17 cellular contexts compared by ENCODE assay signal in genomic region chr11:47711816-47712215, GRCh38. TPM values are rescaled to one million over a fixed set of nuclear protein-coding genes. Genes with fewer than 3 reads are reported as not detected.
DNase-seq lines count a peak whose midpoint lies in the region; ATAC-seq and TF ChIP-seq lines count a peak whose summit lies in the region.
"Had no signal": no experiment of that assay in that cellular context is flagged by ENCODE, and none has a peak within 500 bp of the region (broad histone marks: within the 10 kb centered on the region; RNA-seq: fewer than 3 reads in every experiment).

No MANE protein-coding gene starts in this region.

- no peak for TF ChIP-seq POLR2A in gastroesophageal sphincter (IDR thresholded peaks at IDR 0.05)

- peaks cover 4% of the 10 kb centered on the region for H3K36me3 Mint-ChIP-seq in activated naive CD4-positive, alpha-beta T cell treated with anti-CD3 and anti-CD28 coated beads, Interleukin-2, amount 50 U/mL, for 24 hours

- H3K27me3 ChIP-seq in gastroesophageal sphincter: no peaks in the 10 kb centered on the region
- H3K27me3 ChIP-seq: BLaER1 had no signal

- peaks cover 0 to 7% of the 10 kb centered on the region in 2 donors for H3K36me3 ChIP-seq in gastroesophageal sphincter

- no peaks in the 10 kb centered on the region for H3K27me3 Mint-ChIP-seq in activated naive CD4-positive, alpha-beta T cell treated with anti-CD3 and anti-CD28 coated beads, Interleukin-2, amount 50 U/mL, for 24 hours
- H3K27me3 Mint-ChIP-seq: B cell; CD4-positive, CD25-positive, alpha-beta regulatory T cell had no signal

- TF ChIP-seq CTCF in gastroesophageal sphincter (IDR thresholded peaks at IDR 0.05): no peak

- H3K4me1 Mint-ChIP-seq in activated naive CD4-positive, alpha-beta T cell treated with anti-CD3 and anti-CD28 coated beads, Interleukin-2, amount 50 U/mL, for 24 hours: peaks cover 15% of the 10 kb centered on the region

- TF ChIP-seq EP300 in gastroesophageal sphincter (IDR thresholded peaks at IDR 0.05): no peak

- no peak overlapping the region for H3K4me3 Mint-ChIP-seq in activated naive CD4-positive, alpha-beta T cell treated with anti-CD3 and anti-CD28 coated beads, Interleukin-2, amount 50 U/mL, for 24 hours
- H3K4me3 Mint-ChIP-seq: B cell; CD8-positive, alpha-beta T cell had no signal

- no peaks in the 10 kb centered on the region for H3K9me3 ChIP-seq in gastroesophageal sphincter
- H3K9me3 ChIP-seq: Caco-2 had no signal

- H3K4me1 ChIP-seq in gastroesophageal sphincter: peaks cover 0 to 16% (median 0%) of the 10 kb centered on the region in 3 donors
- H3K4me1 ChIP-seq: Caco-2 had no signal

- H3K9me3 Mint-ChIP-seq in activated naive CD4-positive, alpha-beta T cell treated with anti-CD3 and anti-CD28 coated beads, Interleukin-2, amount 50 U/mL, for 24 hours: no peaks in the 10 kb centered on the region
- H3K9me3 Mint-ChIP-seq: CD4-positive, CD25-positive, alpha-beta regulatory T cell; CD8-positive, alpha-beta T cell had no signal

- H3K27ac ChIP-seq in gastroesophageal sphincter: no peak overlapping the region
- H3K27ac ChIP-seq: 22Rv1, BLaER1, C4-2B, GM23248 had no signal

- WGBS in gastroesophageal sphincter (ENCODE audit: low coverage in 1 of 2), 2 donors: 70 to 82% methylated on average over 2 to 3 of the region's 5 CpGs

- ATAC-seq in GM21723 (IDR thresholded peaks at IDR 0.05; ENCODE audit: unreplicated experiment) (no peak), gastroesophageal sphincter (no peak)
- ATAC-seq: CD8-positive, alpha-beta T cell had no signal

- H3K27ac Mint-ChIP-seq in activated naive CD4-positive, alpha-beta T cell treated with anti-CD3 and anti-CD28 coated beads, Interleukin-2, amount 50 U/mL, for 24 hours: peak overlapping the region; percentile 30
- H3K27ac Mint-ChIP-seq: B cell; CD4-positive, CD25-positive, alpha-beta regulatory T cell; CD8-positive, alpha-beta T cell had no signal

- H3K4me3 ChIP-seq in gastroesophageal sphincter: no peak overlapping the region
- H3K4me3 ChIP-seq: BLaER1, GM23248 had no signal

- DNase-seq in activated naive CD4-positive, alpha-beta T cell treated with anti-CD3 and anti-CD28 coated beads, Interleukin-2, amount 50 U/mL, for 16 hours: no peak
- DNase-seq in iris pigment epithelial cell (ENCODE audit: low read depth) (peak; percentile 12), mesenteric fat pad (ENCODE audit: low spot score) (peak; percentile 62)
- DNase-seq: Caco-2; CD4-positive, CD25-positive, alpha-beta regulatory T cell; CD8-positive, alpha-beta T cell; DMS153; DND-41; GM23248; HCEC 1CT had no signal

RNA-seq across cellular contexts. Expression of gene AGBL2, which starts 3.4 kb away (rescaled TPM):
- 0.42 TPM for total RNA-seq in mesenteric fat pad
- 1 to 10 TPM in 2 of 4 donors, under 1 TPM in 1, not detected in 1; 0.81 to 2.3 (median 1.2) TPM for total RNA-seq in gastroesophageal sphincter

RNA-seq across cellular contexts. Expression of gene FNBP4, which starts 55.3 kb away (rescaled TPM):
- 89.9 TPM for total RNA-seq in mesenteric fat pad
- total RNA-seq in gastroesophageal sphincter: 100 to 1,000 TPM in 2 of 4 donors, 10 to 100 TPM in 2; 44.0 to 111 (median 85.9) TPM
